28 cellular contexts compared by ENCODE assay signal in genomic region chr12:67211494-67211893, GRCh38.
"Had no signal": no experiment of that assay in that cellular context is flagged by ENCODE, and none has a peak within 500 bp of the region (broad histone marks: within the 10 kb centered on the region; RNA-seq: fewer than 3 reads in every experiment).

No MANE protein-coding gene starts in this region.

- H3K4me3 ChIP-seq: colonic mucosa, coronary artery, dorsolateral prefrontal cortex, esophagus muscularis mucosa, esophagus squamous epithelium, gastrocnemius medialis, gastroesophageal sphincter, heart left ventricle, heart right ventricle had no signal

- H3K9me3 ChIP-seq: colonic mucosa, esophagus muscularis mucosa, esophagus squamous epithelium, gastrocnemius medialis, gastroesophageal sphincter, heart left ventricle, heart right ventricle had no signal

- FAIRE-seq: colon, endometrium, endothelial cell of umbilical vein, frontal cortex had no signal

- DNase-seq: colonic mucosa; cortex of kidney; dermis blood vessel endothelial cell; dorsolateral prefrontal cortex; effector CD4-positive, alpha-beta T cell; effector CD8-positive, alpha-beta T cell; effector memory CD4-positive, alpha-beta T cell; effector memory CD8-positive, alpha-beta T cell; endodermal cell; erythroblast; esophagus squamous epithelium; foreskin fibroblast; foreskin keratinocyte; foreskin melanocyte; gastrocnemius medialis; glutamatergic neuron; head of caudate nucleus; heart left ventricle; heart right ventricle had no signal

- H3K36me3 ChIP-seq: colonic mucosa, esophagus muscularis mucosa, esophagus squamous epithelium, gastrocnemius medialis, gastroesophageal sphincter, heart left ventricle, heart right ventricle had no signal

- H3K27ac ChIP-seq: colonic mucosa, coronary artery, dorsolateral prefrontal cortex, epithelial cell of prostate, esophagus muscularis mucosa, esophagus squamous epithelium, foreskin keratinocyte, gastrocnemius medialis, gastroesophageal sphincter, heart left ventricle, heart right ventricle had no signal

- H3K4me1 ChIP-seq: colonic mucosa, esophagus muscularis mucosa, esophagus squamous epithelium, foreskin keratinocyte, gastrocnemius medialis, gastroesophageal sphincter, heart right ventricle had no signal

- H3K27me3 ChIP-seq: colonic mucosa, esophagus muscularis mucosa, esophagus squamous epithelium, gastrocnemius medialis, gastroesophageal sphincter had no signal

- ATAC-seq: effector memory CD8-positive, alpha-beta T cell; esophagus mucosa; foreskin keratinocyte; gastrocnemius medialis; gastroesophageal sphincter; heart left ventricle; heart right ventricle had no signal
